In genomic region chr1:32201011-32201855, GRCh38 we compare ENCODE assay signal across 1 cellular context.
TF ChIP-seq lines count a peak whose summit lies in the region.

No MANE protein-coding gene starts in this region.

TF ChIP-seq in K562, 482 proteins besides CTCF, POLR2A, EP300 and RAD21 (continued from another document and continues in another):
- peak; percentile 46; the same call in 1 of the 2 replicates for TF ChIP-seq VEZF1 (CRISPR knock-in tag; IDR thresholded peaks at IDR 0.05)
- TF ChIP-seq RBM17 (IDR thresholded peaks at IDR 0.05; ENCODE audit: borderline replicate concordance, low read depth, low read length): no peak
- TF ChIP-seq TSC22D4 (tag; IDR thresholded peaks at IDR 0.05): no peak
- TF ChIP-seq CLOCK (CRISPR knock-in tag; IDR thresholded peaks at IDR 0.05; ENCODE audit: borderline replicate concordance): no peak
- TF ChIP-seq SIX5 (IDR thresholded peaks at IDR 0.05; ENCODE audit: borderline replicate concordance in 1 of 2, insufficient read depth in 1 of 2, low read depth in 1 of 2, low read length in 2 of 2): no peak
- TF ChIP-seq ZNF263 (CRISPR knock-in tag; IDR thresholded peaks at IDR 0.05; ENCODE audit: borderline replicate concordance): no peak
- TF ChIP-seq SNRNP70 (optimal IDR thresholded peaks at IDR 0.05; ENCODE audit: low read depth, low read length): no peak
- TF ChIP-seq ARID3B (CRISPR knock-in tag; IDR thresholded peaks at IDR 0.05; ENCODE audit: borderline replicate concordance): 0 out of 2 replicates have a peak, but pooled peaks have one; percentile 26
- TF ChIP-seq ZNF561 (CRISPR knock-in tag; conservative IDR thresholded peaks at IDR 0.05): no peak
- no peak for TF ChIP-seq PRPF4 (IDR thresholded peaks at IDR 0.05; ENCODE audit: insufficient read depth, low read depth, low read length, poor library complexity, severe bottlenecking)
- TF ChIP-seq SETDB1 (IDR thresholded peaks at IDR 0.05; ENCODE audit: low read length): no peak
- no peak for TF ChIP-seq MAFK (IDR thresholded peaks at IDR 0.05; ENCODE audit: low read length)
- 0 out of 2 replicates have a peak, but pooled peaks have one; percentile 49 for TF ChIP-seq AFF4 (CRISPR knock-in tag; IDR thresholded peaks at IDR 0.05)
- no peak for TF ChIP-seq MTA2 (IDR thresholded peaks at IDR 0.05; ENCODE audit: low read depth)
- peak; percentile 48 for TF ChIP-seq RBFOX2 (IDR thresholded peaks at IDR 0.05; ENCODE audit: low read depth, low read length)
- TF ChIP-seq ARHGAP35 (IDR thresholded peaks at IDR 0.05; ENCODE audit: partially characterized antibody): no peak
- no peak for TF ChIP-seq FOXJ3 (CRISPR knock-in tag; IDR thresholded peaks at IDR 0.05)
- peak; percentile 40; the same call in 1 of the 2 replicates for TF ChIP-seq ETV5 (CRISPR knock-in tag; IDR thresholded peaks at IDR 0.05; ENCODE audit: low read depth)
- TF ChIP-seq CBX8 (IDR thresholded peaks at IDR 0.05; ENCODE audit: borderline replicate concordance, extremely low read depth, low read depth, low read length, poor library complexity, severe bottlenecking): no peak
- TF ChIP-seq SAFB2 (IDR thresholded peaks at IDR 0.05; ENCODE audit: borderline replicate concordance, low read depth, low read length, severe bottlenecking): no peak
- peak; percentile 51; the same call in 1 of the 2 replicates for TF ChIP-seq NKRF (IDR thresholded peaks at IDR 0.05; ENCODE audit: borderline replicate concordance)
- no peak for TF ChIP-seq ZNF197 (CRISPR knock-in tag; IDR thresholded peaks at IDR 0.05; ENCODE audit: low read depth)
- TF ChIP-seq CHD2 (IDR thresholded peaks at IDR 0.05; ENCODE audit: low read depth, low read length): no peak
- no peak for TF ChIP-seq ZNF318 (IDR thresholded peaks at IDR 0.05; ENCODE audit: borderline replicate concordance in 1 of 2, low read depth in 1 of 2)
- no peak for TF ChIP-seq XRCC3 (IDR thresholded peaks at IDR 0.05)
- TF ChIP-seq STAT5A (IDR thresholded peaks at IDR 0.05; ENCODE audit: borderline replicate concordance, low read length): 0 out of 2 replicates have a peak, but pooled peaks have one; percentile 21
- TF ChIP-seq ZBTB12 (CRISPR knock-in tag; IDR thresholded peaks at IDR 0.05): no peak
- TF ChIP-seq YY1 (IDR thresholded peaks at IDR 0.05; ENCODE audit: borderline replicate concordance in 1 of 3, control insufficient read depth in 1 of 3, extremely low read depth in 1 of 3, insufficient read depth in 3 of 3, insufficient read length in 1 of 3, insufficient replicate concordance in 2 of 3, low read depth in 1 of 3, low read length in 2 of 3): peak in 1 of 3 experiments; percentile 4
- TF ChIP-seq RBM15 (IDR thresholded peaks at IDR 0.05; ENCODE audit: insufficient read depth, low read length): no peak
- TF ChIP-seq NR3C1 (CRISPR knock-in tag; IDR thresholded peaks at IDR 0.05): no peak
